ENCODE assay signal across 10 cellular contexts in genomic region chr3:130850846-130851245, GRCh38. TPM values are rescaled to one million over a fixed set of nuclear protein-coding genes. Genes with fewer than 3 reads are reported as not detected.
DNase-seq lines count a peak whose midpoint lies in the region; ATAC-seq, FAIRE-seq and TF ChIP-seq lines count a peak whose summit lies in the region.
"Had no signal": no experiment of that assay in that cellular context is flagged by ENCODE, and none has a peak within 500 bp of the region (broad histone marks: within the 10 kb centered on the region; RNA-seq: fewer than 3 reads in every experiment).

No MANE protein-coding gene starts in this region.

- ATAC-seq in left lung = no peak
- ATAC-seq: left colon had no signal

- peaks cover 30% of the 10 kb centered on the region for H3K27me3 Mint-ChIP-seq in activated naive CD8-positive, alpha-beta T cell treated with anti-CD3 and anti-CD28 coated beads for 36 hours
- H3K27me3 Mint-ChIP-seq in type B pancreatic cell = no peaks in the 10 kb centered on the region

- no peaks in the 10 kb centered on the region for H3K36me3 ChIP-seq in left lung

- H3K4me3 Mint-ChIP-seq in activated naive CD8-positive, alpha-beta T cell treated with anti-CD3 and anti-CD28 coated beads for 36 hours = peak overlapping the region; percentile 69
- H3K4me3 Mint-ChIP-seq in type B pancreatic cell = no peak overlapping the region

- no peak for DNase-seq in activated naive CD8-positive, alpha-beta T cell treated with anti-CD3 and anti-CD28 coated beads for 36 hours
- DNase-seq in left lung (no peak), type B pancreatic cell (ENCODE audit: extremely low spot score, unreplicated experiment) (no peak), NCI-H2029 (lab: John Stamatoyannopoulos, UW) (no peak), GM12891 (ENCODE audit: insufficient read length, low spot score) (no peak), NCI-H82 (lab: John Stamatoyannopoulos, UW) (no peak)
- DNase-seq: left colon had no signal

- peak overlapping the region; percentile 61 for H3K27ac ChIP-seq in 22Rv1
- peak overlapping the region; percentile 69 to 77 for H3K27ac ChIP-seq in left lung

- H3K4me3 ChIP-seq in GM12875 (ENCODE audit: low read depth, low read length) = peak overlapping the region; percentile 68
- H3K4me3 ChIP-seq in left lung = peak overlapping the region in 1 of 2 donors; percentile 26

- H3K4me1 Mint-ChIP-seq in activated naive CD8-positive, alpha-beta T cell treated with anti-CD3 and anti-CD28 coated beads for 36 hours = peaks cover 44% of the 10 kb centered on the region
- H3K4me1 Mint-ChIP-seq in type B pancreatic cell (ENCODE audit: unreplicated experiment) = peaks cover 13% of the 10 kb centered on the region

- no peaks in the 10 kb centered on the region for H3K27me3 ChIP-seq in left lung

- no peak for FAIRE-seq in GM12891 (lab: Jason Lieb, UNC)
- FAIRE-seq: colon had no signal

- H3K9me3 ChIP-seq in left lung = no peaks in the 10 kb centered on the region

- TF ChIP-seq POLR2A in GM12891 (IDR thresholded peaks at IDR 0.05; ENCODE audit: low read depth, low read length) = no peak

- peak overlapping the region; percentile 73 for H3K27ac Mint-ChIP-seq in activated naive CD8-positive, alpha-beta T cell treated with anti-CD3 and anti-CD28 coated beads for 36 hours
- H3K27ac Mint-ChIP-seq in type B pancreatic cell = no peak overlapping the region

- intact Hi-C loops in left lung (cut with DNase I) = no loop called here

- H3K9me3 Mint-ChIP-seq in activated naive CD8-positive, alpha-beta T cell treated with anti-CD3 and anti-CD28 coated beads for 36 hours = no peaks in the 10 kb centered on the region
- H3K9me3 Mint-ChIP-seq in type B pancreatic cell = no peaks in the 10 kb centered on the region

- no peak for TF ChIP-seq CTCF in 22Rv1 (IDR thresholded peaks at IDR 0.05)
- TF ChIP-seq CTCF in GM12875 (IDR thresholded peaks at IDR 0.05; ENCODE audit: borderline replicate concordance, insufficient read depth, low read depth, low read length) = no peak
- TF ChIP-seq CTCF in left lung (IDR thresholded peaks at IDR 0.05) = no peak
- TF ChIP-seq CTCF in type B pancreatic cell (conservative IDR thresholded peaks at IDR 0.05) = no peak

- peaks cover 10 to 24% of the 10 kb centered on the region in 2 donors for H3K4me1 ChIP-seq in left lung

- H3K36me3 Mint-ChIP-seq in activated naive CD8-positive, alpha-beta T cell treated with anti-CD3 and anti-CD28 coated beads for 36 hours = no peaks in the 10 kb centered on the region
- no peaks in the 10 kb centered on the region for H3K36me3 Mint-ChIP-seq in type B pancreatic cell

TF ChIP-seq in GM12891, 5 proteins besides CTCF, POLR2A, EP300 and RAD21:
- no peak for TF ChIP-seq SPI1 (IDR thresholded peaks at IDR 0.05; ENCODE audit: low read depth, low read length)

RNA-seq across cellular contexts. Expression of gene ATP2C1, which starts 43.0 kb away (rescaled TPM):
- 10 to 100 TPM; 48.8 to 53.2 TPM for total RNA-seq in activated naive CD8-positive, alpha-beta T cell treated with anti-CD3 and anti-CD28 coated beads for 36 hours
- total RNA-seq in left lung (100 to 1,000 TPM; 114 to 161 TPM), type B pancreatic cell (ENCODE audit: low replicate concordance) (78.3 and 81.0 TPM in 2 replicates)
- polyA plus RNA-seq in GM12891 (2012; ENCODE audit: low read depth, missing spikeins) = 32.5 TPM
